ENCODE assay signal across 19 cellular contexts in genomic region chr3:4514321-4514720, GRCh38. TPM values are rescaled to one million over a fixed set of nuclear protein-coding genes. Genes with fewer than 3 reads are reported as not detected.
DNase-seq lines count a peak whose midpoint lies in the region; ATAC-seq, FAIRE-seq and TF ChIP-seq lines count a peak whose summit lies in the region.
"Had no signal": no experiment of that assay in that cellular context is flagged by ENCODE, and none has a peak within 500 bp of the region (broad histone marks: within the 10 kb centered on the region; RNA-seq: fewer than 3 reads in every experiment).

No MANE protein-coding gene starts in this region.

- intact Hi-C loops in ascending aorta (cut with DNase I), result no loop called here
- intact Hi-C loops in thyroid gland (cut with DNase I), result no loop called here

- H2AFZ ChIP-seq in SK-N-SH (ENCODE audit: low read depth), result no peak overlapping the region

- POLR2A ChIA-PET in SK-N-SH (lab: Yijun Ruan, JAX), result interaction anchor here (1.0 to 2.3 kb wide), 3 partner anchors 9 to 47 kb away, joined by 3 to 11 read pairs (median 4); partner anchors contain the start of gene SUMF1

- TF ChIP-seq EP300 in SK-N-SH (IDR thresholded peaks at IDR 0.05; ENCODE audit: borderline replicate concordance in 1 of 2, low read depth in 1 of 2, low read length in 1 of 2), result no peak

- DNase-seq in SK-N-SH, result no peak
- DNase-seq in ascending aorta (ENCODE audit: low spot score in 2 of 2), result no peak
- peak; percentile 12 for DNase-seq in kidney tubule cell (ENCODE audit: low spot score)
- peak; percentile 34 to 49 for DNase-seq in thyroid gland
- DNase-seq in 8988T, result no peak
- no peak for DNase-seq in frontal cortex (ENCODE audit: low spot score in 2 of 2)
- DNase-seq: CD4-positive, alpha-beta memory T cell; DMS153; GF-D8; NCI-H1105 treated with DMSO at 0.1 percent for 48 hours; NCI-H1694 treated with DMSO at 0.1 percent for 48 hours; NCI-H2227 treated with DMSO at 0.1 percent for 48 hours; NCI-H524; NCI-H82; SHP77 had no signal

- H3K27ac ChIP-seq in SK-N-SH (ENCODE audit: low read depth in 2 of 2, low read length in 1 of 2), result peak overlapping the region in 1 of 2 experiments; percentile 89; a peak in 2 of 4 replicates
- peak overlapping the region; percentile 30 to 75 for H3K27ac ChIP-seq in ascending aorta
- H3K27ac ChIP-seq in thyroid gland, result peak overlapping the region; percentile 83 to 87 (median 84)
- H3K27ac ChIP-seq: BLaER1 had no signal

- no peaks in the 10 kb centered on the region for H3K9me3 ChIP-seq in SK-N-SH
- H3K9me3 ChIP-seq in ascending aorta, result no peaks in the 10 kb centered on the region
- no peaks in the 10 kb centered on the region for H3K9me3 ChIP-seq in thyroid gland
- H3K9me3 ChIP-seq: BLaER1 had no signal

- no peak for ATAC-seq in SK-N-SH treated with all-trans-retinoic acid at 6 μM for 48 hours
- no peak for ATAC-seq in GM18511 (IDR thresholded peaks at IDR 0.05; ENCODE audit: unreplicated experiment)

- no peak for TF ChIP-seq CTCF in SK-N-SH (IDR thresholded peaks at IDR 0.05)
- TF ChIP-seq CTCF in ascending aorta (IDR thresholded peaks at IDR 0.05), result no peak
- TF ChIP-seq CTCF in thyroid gland (IDR thresholded peaks at IDR 0.05), result no peak

- CTCF ChIA-PET in SK-N-SH (lab: Yijun Ruan, JAX), result interaction anchor here (0.7 to 1.9 kb wide), 5 partner anchors 12 to 163 kb away, joined by 3 to 13 read pairs (median 5); no protein-coding TSS in a partner anchor

- H3K9me2 ChIP-seq in SK-N-SH, result no peaks in the 10 kb centered on the region

- H3K36me3 ChIP-seq in SK-N-SH (replicated peaks in 1 of 2; ENCODE audit: control insufficient read depth in 1 of 2, insufficient read depth in 2 of 2, low read length in 1 of 2) (no peaks in the 10 kb centered on the region), ascending aorta (no peaks in the 10 kb centered on the region), thyroid gland (no peaks in the 10 kb centered on the region)

- H3K4me1 ChIP-seq in SK-N-SH (ENCODE audit: control insufficient read depth in 1 of 2, insufficient read depth in 2 of 2, low read depth in 1 of 2, low read length in 1 of 2), result peaks cover 0 to 39% of the 10 kb centered on the region in 2 experiments; a peak in 2 of 4 replicates
- H3K4me1 ChIP-seq in ascending aorta, result peaks cover 13 to 40% of the 10 kb centered on the region in 2 donors
- peaks cover 63 to 78% of the 10 kb centered on the region in 2 donors for H3K4me1 ChIP-seq in thyroid gland

- no peaks in the 10 kb centered on the region for H4K20me1 ChIP-seq in SK-N-SH (ENCODE audit: insufficient read depth)

- no peak overlapping the region for H3K9ac ChIP-seq in SK-N-SH
- H3K9ac ChIP-seq: BLaER1 had no signal

- H3K79me2 ChIP-seq in SK-N-SH (ENCODE audit: insufficient read depth), result no peaks in the 10 kb centered on the region

- TF ChIP-seq RAD21 in SK-N-SH (IDR thresholded peaks at IDR 0.05; ENCODE audit: low read length), result peak; percentile 21; the same call in 1 of the 2 replicates

- H3F3A ChIP-seq in SK-N-SH (replicated peaks; ENCODE audit: insufficient read depth), result no peaks in the 10 kb centered on the region

- TF ChIP-seq POLR2A in thyroid gland (IDR thresholded peaks at IDR 0.05), result no peak

- H3K4me3 ChIP-seq in SK-N-SH (ENCODE audit: low read depth in 2 of 2, low read length in 1 of 2) (no peak overlapping the region), ascending aorta (no peak overlapping the region), thyroid gland (replicated peaks in 1 of 3) (no peak overlapping the region)
- H3K4me3 ChIP-seq: BLaER1 had no signal

- FAIRE-seq in frontal cortex (lab: Jason Lieb, UNC), result no peak
- FAIRE-seq: H54 had no signal

- H3K27me3 ChIP-seq in SK-N-SH (ENCODE audit: insufficient read depth) (no peaks in the 10 kb centered on the region), ascending aorta (no peaks in the 10 kb centered on the region), thyroid gland (no peaks in the 10 kb centered on the region)
- H3K27me3 ChIP-seq: BLaER1 had no signal

- no peak overlapping the region for H3K4me2 ChIP-seq in SK-N-SH
- H3K4me2 ChIP-seq: BLaER1 had no signal

- WGBS in SK-N-SH (ENCODE audit: low lambda C conversion rate), result 87% methylated on average over 5 of the region's 5 CpGs
- WGBS in thyroid gland, 2 donors, result 73 to 93% methylated on average over 5 of the region's 5 CpGs

TF ChIP-seq in SK-N-SH, 30 proteins besides CTCF, POLR2A, EP300 and RAD21:
- no peak for TF ChIP-seq EZH2phosphoT487 (IDR thresholded peaks at IDR 0.05; ENCODE audit: borderline replicate concordance, low read depth)
- peak; percentile 54; the same call in 1 of the 2 replicates for TF ChIP-seq GATA2 (CRISPR knock-in tag; IDR thresholded peaks at IDR 0.05)

TF ChIP-seq in SK-N-SH treated with all-trans-retinoic acid at 6 μM for 48 hours, 23 proteins besides CTCF, POLR2A, EP300 and RAD21:
- TF ChIP-seq ISL1 (CRISPR knock-in tag; IDR thresholded peaks at IDR 0.05) (no peak), OSR1 (CRISPR knock-in tag; IDR thresholded peaks at IDR 0.05) (no peak), CREB5 (CRISPR knock-in tag; IDR thresholded peaks at IDR 0.05; ENCODE audit: low read depth) (no peak), ZNF8 (CRISPR knock-in tag; IDR thresholded peaks at IDR 0.05) (no peak), ZNF565 (CRISPR knock-in tag; conservative IDR thresholded peaks at IDR 0.05; ENCODE audit: low read depth) (no peak), PPARA (CRISPR knock-in tag; IDR thresholded peaks at IDR 0.05; ENCODE audit: borderline replicate concordance) (no peak), SNAI2 (CRISPR knock-in tag; IDR thresholded peaks at IDR 0.05) (no peak), ZNF70 (CRISPR knock-in tag; IDR thresholded peaks at IDR 0.05) (no peak), ZFP3 (CRISPR knock-in tag; IDR thresholded peaks at IDR 0.05) (no peak), RARB (CRISPR knock-in tag; IDR thresholded peaks at IDR 0.05) (no peak), TSHZ2 (CRISPR knock-in tag; IDR thresholded peaks at IDR 0.05) (no peak), CSDC2 (CRISPR knock-in tag; IDR thresholded peaks at IDR 0.05) (no peak), PATZ1 (CRISPR knock-in tag; IDR thresholded peaks at IDR 0.05; ENCODE audit: borderline replicate concordance) (no peak), ZC3H10 (CRISPR knock-in tag; IDR thresholded peaks at IDR 0.05) (no peak), ZFP30 (CRISPR knock-in tag; IDR thresholded peaks at IDR 0.05) (no peak)
TF ChIP-seq in SK-N-SH treated with all-trans-retinoic acid at 6 μM for 48 hours: peak in this region for 0.

RNA-seq across cellular contexts. Expression of gene ITPR1, which starts 21.2 kb away (rescaled TPM):
- polyA plus RNA-seq in SK-N-SH (2012; rRNA removed), result 5.9 and 8.0 TPM in 2 replicates
- polyA plus RNA-seq in SK-N-SH (2012; cell fraction: cytosol; rRNA removed), result 7.1 and 7.3 TPM in 2 replicates
- 6.9 and 14.0 TPM in 2 replicates for polyA plus RNA-seq in SK-N-SH (2012; cell fraction: nucleus; rRNA removed)
- total RNA-seq in ascending aorta (121 TPM), thyroid gland (100 to 1,000 TPM; 210 to 261 (median 232) TPM), frontal cortex (70.9 TPM)

RNA-seq across cellular contexts. Expression of gene SUMF1, which starts 47.3 kb away (rescaled TPM):
- 56.9 and 74.9 TPM in 2 replicates for polyA plus RNA-seq in SK-N-SH (2012; rRNA removed)
- polyA plus RNA-seq in SK-N-SH (2012; cell fraction: cytosol; rRNA removed), result 64.7 and 74.9 TPM in 2 replicates
- 37.0 and 45.0 TPM in 2 replicates for polyA plus RNA-seq in SK-N-SH (2012; cell fraction: nucleus; rRNA removed)
- total RNA-seq in ascending aorta (98.4 TPM), thyroid gland (10 to 100 TPM; 58.8 to 98.3 (median 74.5) TPM), frontal cortex (25.7 TPM)

Comparison
In these comparisons a context has a peak if more than half of its experiments do, and no peak if none do; other contexts are left out.
1. DNase-seq: peak in kidney tubule cell (single experiment) and thyroid gland (2 of 2); none in SK-N-SH (single experiment), ascending aorta (0 of 2), 8988T (single experiment) and frontal cortex (0 of 2).